Comparison of ENCODE assay signal across 8 cellular contexts in genomic region chr12:56593909-56594621, GRCh38. TPM values are rescaled to one million over a fixed set of nuclear protein-coding genes. Genes with fewer than 3 reads are reported as not detected.
DNase-seq lines count a peak whose midpoint lies in the region; ATAC-seq and TF ChIP-seq lines count a peak whose summit lies in the region.

No MANE protein-coding gene starts in this region.

- no peak overlapping the region for H3K4me2 ChIP-seq in neural cell (ENCODE audit: low read length)

- ATAC-seq in activated T-cell treated with anti-CD3 and anti-CD28 coated beads, Interleukin-2, amount 50 U/mL, for 4 hours: peak; percentile 71 to 73
- no peak for ATAC-seq in HG03159 (IDR thresholded peaks at IDR 0.05; ENCODE audit: unreplicated experiment)

- TF ChIP-seq CTCF in neural cell (IDR thresholded peaks at IDR 0.05; ENCODE audit: poor library complexity, severe bottlenecking): peak; percentile 83

- H3F3A ChIP-seq in neural cell (ENCODE audit: insufficient read depth, low read length, poor library complexity, severe bottlenecking): no peaks in the 10 kb centered on the region

- peak; percentile 52 for TF ChIP-seq EP300 in neural cell (conservative IDR thresholded peaks at IDR 0.05; ENCODE audit: poor library complexity, severe bottlenecking)

- H3K36me3 ChIP-seq in neural cell (ENCODE audit: insufficient read depth, low read length) (no peaks in the 10 kb centered on the region), stomach smooth muscle (ENCODE audit: control insufficient read depth in 2 of 2, insufficient read depth in 2 of 2, low read length in 2 of 2) (peaks cover 32 to 35% of the 10 kb centered on the region in 2 donors)

- H3K27me3 Mint-ChIP-seq in activated T-cell treated with anti-CD3 and anti-CD28 coated beads, Interleukin-2, amount 50 U/mL, for 4 hours (ENCODE audit: low read depth): no peaks in the 10 kb centered on the region

- H3K9ac ChIP-seq in neural cell (ENCODE audit: low read length) (no peak overlapping the region), stomach smooth muscle (ENCODE audit: low read length in 2 of 2) (peak overlapping the region in 1 of 2 donors; percentile 43)

- no peak overlapping the region for H3K4me3 ChIP-seq in neural cell (ENCODE audit: low read length)
- no peak overlapping the region for H3K4me3 ChIP-seq in stomach smooth muscle (ENCODE audit: low read length in 2 of 2)

- TF ChIP-seq RAD21 in neural cell (conservative IDR thresholded peaks at IDR 0.05): peak; percentile 78

- peaks cover 6% of the 10 kb centered on the region for H3K36me3 Mint-ChIP-seq in activated T-cell treated with anti-CD3 and anti-CD28 coated beads, Interleukin-2, amount 50 U/mL, for 4 hours (ENCODE audit: insufficient read depth)

- H3K9me3 ChIP-seq in neural cell (ENCODE audit: low read length): no peaks in the 10 kb centered on the region
- H3K9me3 ChIP-seq in stomach smooth muscle (ENCODE audit: control insufficient read depth in 2 of 2, low read length in 2 of 2): no peaks in the 10 kb centered on the region

- H3K9me2 ChIP-seq in neural cell (ENCODE audit: insufficient read depth, low read length): no peaks in the 10 kb centered on the region

- no peaks in the 10 kb centered on the region for H3K9me3 Mint-ChIP-seq in activated T-cell treated with anti-CD3 and anti-CD28 coated beads, Interleukin-2, amount 50 U/mL, for 4 hours

- H3K4me1 Mint-ChIP-seq in activated T-cell treated with anti-CD3 and anti-CD28 coated beads, Interleukin-2, amount 50 U/mL, for 4 hours (ENCODE audit: low read depth): no peaks in the 10 kb centered on the region

- H3K27me3 ChIP-seq in neural cell (ENCODE audit: insufficient read depth, low read depth, low read length) (no peaks in the 10 kb centered on the region), stomach smooth muscle (ENCODE audit: control insufficient read depth in 1 of 2, insufficient read depth in 2 of 2, low read length in 2 of 2) (no peaks in the 10 kb centered on the region)

- DNase-seq in DMS53 treated with DMSO at 0.1 percent for 48 hours (lab: John Stamatoyannopoulos, UW; ENCODE audit: unreplicated experiment): peak; percentile 27
- peak; percentile 66 for DNase-seq in HT1080 (ENCODE audit: low read depth)
- peak; percentile 76 for DNase-seq in OCI-M1 (lab: John Stamatoyannopoulos, UW)
- DNase-seq in activated T-cell treated with anti-CD3 and anti-CD28 coated beads, Interleukin-2, amount 50 U/mL, for 4 hours: peak; percentile 58
- peak; percentile 71 for DNase-seq in fibroblast of gingiva (ENCODE audit: low read depth)

- H4K20me1 ChIP-seq in neural cell (ENCODE audit: insufficient read depth): no peaks in the 10 kb centered on the region

- H3K27ac ChIP-seq in neural cell (ENCODE audit: low read length) (no peak overlapping the region), stomach smooth muscle (ENCODE audit: low read length) (peak overlapping the region; percentile 55)

- H3K4me1 ChIP-seq in stomach smooth muscle (ENCODE audit: control insufficient read depth, insufficient read depth, low read length): peaks cover 4% of the 10 kb centered on the region

- no peaks in the 10 kb centered on the region for H3K79me2 ChIP-seq in neural cell (replicated peaks; ENCODE audit: insufficient read depth, low read length)

- no peak overlapping the region for H3K4me3 Mint-ChIP-seq in activated T-cell treated with anti-CD3 and anti-CD28 coated beads, Interleukin-2, amount 50 U/mL, for 4 hours

- H2AFZ ChIP-seq in neural cell (ENCODE audit: low read depth, low read length): no peak overlapping the region

TF ChIP-seq in neural cell, 6 proteins besides CTCF, POLR2A, EP300 and RAD21:
- TF ChIP-seq MXI1 (conservative IDR thresholded peaks at IDR 0.05; ENCODE audit: poor library complexity, severe bottlenecking) (no peak), SMC3 (conservative IDR thresholded peaks at IDR 0.05; ENCODE audit: poor library complexity) (peak; percentile 77), REST (IDR thresholded peaks at IDR 0.05; ENCODE audit: borderline replicate concordance) (no peak), EZH2 (IDR thresholded peaks at IDR 0.05; ENCODE audit: borderline replicate concordance, insufficient read depth, low read length, poor library complexity, severe bottlenecking) (no peak), TAF1 (IDR thresholded peaks at IDR 0.05; ENCODE audit: low read depth) (peak; percentile 25), POLR2AphosphoS5 (IDR thresholded peaks at IDR 0.05) (peak; percentile 6)

RNA-seq across cellular contexts. Expression of gene BAZ2A, which starts 36.1 kb away (rescaled TPM):
- 23.6 and 47.0 TPM in 2 replicates for total RNA-seq in HT1080 (2014; rRNA removed; shearing (Covaris generic))
- 25.2 and 31.8 TPM in 2 replicates for polyA plus RNA-seq in HT1080 (2015; cell fraction: cytosol; rRNA removed)
- 109 and 121 TPM in 2 replicates for polyA plus RNA-seq in HT1080 (2015; cell fraction: nucleus; rRNA removed)
- total RNA-seq in activated T-cell treated with anti-CD3 and anti-CD28 coated beads, Interleukin-2, amount 50 U/mL, for 4 hours: 10 to 100 TPM; 53.0 to 64.9 (median 64.5) TPM
- 11.6 and 13.8 TPM in 2 replicates for polyA plus RNA-seq in neural cell
- 24.1 and 38.2 TPM in 2 replicates for polyA minus RNA-seq in neural cell

RNA-seq across cellular contexts. Expression of gene ATP5F1B, which starts 51.7 kb away (rescaled TPM):
- total RNA-seq in HT1080 (2014; rRNA removed; shearing (Covaris generic)): 1,094 and 1,322 TPM in 2 replicates
- 1,080 and 1,086 TPM in 2 replicates for polyA plus RNA-seq in HT1080 (2015; cell fraction: cytosol; rRNA removed)
- 1,161 and 1,207 TPM in 2 replicates for polyA plus RNA-seq in HT1080 (2015; cell fraction: nucleus; rRNA removed)
- 1,000 to 10,000 TPM in 1 of 3 donors, 100 to 1,000 TPM in 2; 885 to 1,118 (median 953) TPM for total RNA-seq in activated T-cell treated with anti-CD3 and anti-CD28 coated beads, Interleukin-2, amount 50 U/mL, for 4 hours
- 559 and 611 TPM in 2 replicates for polyA plus RNA-seq in neural cell
- 436 and 443 TPM in 2 replicates for polyA minus RNA-seq in neural cell
